11 cellular contexts compared by ENCODE assay signal in genomic region chr1:149635290-149635899, GRCh38. TPM values are rescaled to one million over a fixed set of nuclear protein-coding genes. Genes with fewer than 3 reads are reported as not detected.
DNase-seq lines count a peak whose midpoint lies in the region; ATAC-seq, FAIRE-seq and TF ChIP-seq lines count a peak whose summit lies in the region.
"Not testable (repeated sequence)": the region's sequence is repeated elsewhere in the genome, so short reads cannot be mapped to it uniquely, and the experiment has no call there.
"Had no signal": no experiment of that assay in that cellular context is flagged by ENCODE, and none has a peak within 500 bp of the region (broad histone marks: within the 10 kb centered on the region; RNA-seq: fewer than 3 reads in every experiment).

No MANE protein-coding gene starts in this region.

- TF ChIP-seq RAD21 in HepG2 (CRISPR knock-in tag; IDR thresholded peaks at IDR 0.05) = not testable (repeated sequence)

- H3K9ac ChIP-seq in HepG2 (ENCODE audit: insufficient read depth, low read depth, low read length) = not testable (repeated sequence)

- H3K36me3 ChIP-seq in HepG2 (replicated peaks in 1 of 2; ENCODE audit: control insufficient read depth in 1 of 2, insufficient read depth in 2 of 2, low read length in 2 of 2); tibial artery: not testable (repeated sequence)

- not testable (repeated sequence) for H3K9me3 ChIP-seq in CD4-positive, alpha-beta T cell (ENCODE audit: control insufficient read depth, low read length); HepG2 (ENCODE audit: low read length); tibial artery

- 2% methylated on average over 5 of the region's 10 CpGs for WGBS in HepG2 (ENCODE audit: low lambda C conversion rate)

- peak overlapping the region; percentile 93 for H3K27ac ChIP-seq in CD4-positive, alpha-beta T cell (ENCODE audit: low read depth, low read length)
- H3K27ac ChIP-seq in HepG2 (ENCODE audit: extremely low read length, insufficient read depth, low read length) = not testable (repeated sequence)
- peak overlapping the region; percentile 91 to 92 for H3K27ac ChIP-seq in tibial artery

- not testable (repeated sequence) for H3K9me3 Mint-ChIP-seq in CD4-positive, alpha-beta T cell; WTC11; activated T-helper 1 cell treated with anti-CD3 and anti-CD28 coated beads, Interleukin-12 subunit alpha, Interleukin-12 subunit beta, Interleukin-2, Interleukin-4 antibody, amounts not matched to agents 30 ng/mL and 10 ng/mL and 1 ng/mL, durations not matched to agents 14 hours and 24 hours and 36 hours

- peak in 5 of 10 experiments; percentile 22 to 53 (median 38) for DNase-seq in CD4-positive, alpha-beta T cell
- DNase-seq in NB4 (ENCODE audit: low read depth) (peak; percentile 29), retina (peak; percentile 3)
- not testable (repeated sequence) for DNase-seq in WTC11 (ENCODE audit: low spot score); activated T-helper 1 cell treated with anti-CD3 and anti-CD28 coated beads, Interleukin-12 subunit alpha, Interleukin-12 subunit beta, Interleukin-2, Interleukin-4 antibody, amounts not matched to agents 30 ng/mL and 10 ng/mL and 1 ng/mL, durations not matched to agents 14 hours and 24 hours and 36 hours (ENCODE audit: low spot score); HepG2 (ENCODE audit: low spot score); tibial artery
- DNase-seq in central memory CD4-positive, alpha-beta T cell = peak; percentile 55

- not testable (repeated sequence) for TF ChIP-seq EP300 in HepG2 (IDR thresholded peaks at IDR 0.05; ENCODE audit: low read depth in 2 of 2, low read length in 2 of 2); HepG2 (CRISPR knock-in tag; IDR thresholded peaks at IDR 0.05; ENCODE audit: borderline replicate concordance)

- not testable (repeated sequence) for H2AFZ ChIP-seq in HepG2 (ENCODE audit: low read length)

- not testable (repeated sequence) for TF ChIP-seq POLR2A in NB4 (IDR thresholded peaks at IDR 0.05; ENCODE audit: extremely low read depth, insufficient read length); HepG2 (IDR thresholded peaks at IDR 0.05; ENCODE audit: insufficient read depth in 1 of 2, low read depth in 2 of 2, low read length in 2 of 2)

- H3K4me3 Mint-ChIP-seq in CD4-positive, alpha-beta T cell = peak overlapping the region; percentile 95
- peak overlapping the region; percentile 92 for H3K4me3 Mint-ChIP-seq in WTC11
- peak overlapping the region; percentile 89 for H3K4me3 Mint-ChIP-seq in activated T-helper 1 cell treated with anti-CD3 and anti-CD28 coated beads, Interleukin-12 subunit alpha, Interleukin-12 subunit beta, Interleukin-2, Interleukin-4 antibody, amounts not matched to agents 30 ng/mL and 10 ng/mL and 1 ng/mL, durations not matched to agents 14 hours and 24 hours and 36 hours

- intact Hi-C loops in CD4-positive, alpha-beta T cell (cut with DNase I, micrococcal nuclease); activated T-helper 1 cell treated with anti-CD3 and anti-CD28 coated beads, Interleukin-12 subunit alpha, Interleukin-12 subunit beta, Interleukin-2, Interleukin-4 antibody, amounts not matched to agents 30 ng/mL and 10 ng/mL and 1 ng/mL, durations not matched to agents 14 hours and 24 hours and 36 hours (cut with micrococcal nuclease); HepG2 (cut with micrococcal nuclease; ENCODE audit: unreplicated experiment); tibial artery (cut with DNase I; ENCODE audit: low total_unique reads): not testable (repeated sequence)

- not testable (repeated sequence) for H3K79me2 ChIP-seq in HepG2 (ENCODE audit: insufficient read depth, low read length)

- not testable (repeated sequence) for H3K27me3 ChIP-seq in CD4-positive, alpha-beta T cell (ENCODE audit: control insufficient read depth, insufficient read depth, low read length); HepG2 (ENCODE audit: control insufficient read depth in 1 of 2, insufficient read depth in 2 of 2, low read length in 2 of 2); tibial artery

- H3K4me3 ChIP-seq in NB4 (ENCODE audit: low read depth, low read length); HepG2 (replicated peaks in 1 of 3; ENCODE audit: insufficient read depth in 1 of 3, low read depth in 2 of 3, low read length in 3 of 3); tibial artery: not testable (repeated sequence)

- ATAC-seq in CD4-positive, alpha-beta T cell (ENCODE audit: poor library complexity); WTC11; HepG2: not testable (repeated sequence)

- TF ChIP-seq CTCF in CD4-positive, alpha-beta T cell (IDR thresholded peaks at IDR 0.05); NB4 (IDR thresholded peaks at IDR 0.05; ENCODE audit: low read depth, low read length); WTC11 (IDR thresholded peaks at IDR 0.05); HepG2 (CRISPR knock-in tag; IDR thresholded peaks at IDR 0.05); tibial artery (IDR thresholded peaks at IDR 0.05): not testable (repeated sequence)

- H3K27me3 Mint-ChIP-seq in CD4-positive, alpha-beta T cell; WTC11 (ENCODE audit: low read depth); activated T-helper 1 cell treated with anti-CD3 and anti-CD28 coated beads, Interleukin-12 subunit alpha, Interleukin-12 subunit beta, Interleukin-2, Interleukin-4 antibody, amounts not matched to agents 30 ng/mL and 10 ng/mL and 1 ng/mL, durations not matched to agents 14 hours and 24 hours and 36 hours (ENCODE audit: insufficient read depth): not testable (repeated sequence)

- peak overlapping the region; percentile 96 for H3K27ac Mint-ChIP-seq in CD4-positive, alpha-beta T cell
- H3K27ac Mint-ChIP-seq in WTC11 = peak overlapping the region; percentile 100
- H3K27ac Mint-ChIP-seq in activated T-helper 1 cell treated with anti-CD3 and anti-CD28 coated beads, Interleukin-12 subunit alpha, Interleukin-12 subunit beta, Interleukin-2, Interleukin-4 antibody, amounts not matched to agents 30 ng/mL and 10 ng/mL and 1 ng/mL, durations not matched to agents 14 hours and 24 hours and 36 hours = peak overlapping the region; percentile 100

- peaks cover 15% of the 10 kb centered on the region for H3K36me3 Mint-ChIP-seq in CD4-positive, alpha-beta T cell (ENCODE audit: low read depth)
- not testable (repeated sequence) for H3K36me3 Mint-ChIP-seq in WTC11; activated T-helper 1 cell treated with anti-CD3 and anti-CD28 coated beads, Interleukin-12 subunit alpha, Interleukin-12 subunit beta, Interleukin-2, Interleukin-4 antibody, amounts not matched to agents 30 ng/mL and 10 ng/mL and 1 ng/mL, durations not matched to agents 14 hours and 24 hours and 36 hours (ENCODE audit: low read depth)

- in situ Hi-C loops in HepG2 (cut with HindIII; ENCODE audit: extremely low pct_ligation_motif_present, low pct_unique_long_range_greater_than_20kb) = not testable (repeated sequence)

- not testable (repeated sequence) for H3K4me1 ChIP-seq in HepG2 (ENCODE audit: insufficient read depth, low read length); tibial artery

- POLR2A ChIA-PET in CD4-positive, alpha-beta T cell (lab: Charles Lee); WTC11 (lab: Charles Lee); HepG2 (lab: Yijun Ruan, JAX): not testable (repeated sequence)

- not testable (repeated sequence) for H4K20me1 ChIP-seq in HepG2 (ENCODE audit: insufficient read depth, low read length)

- CTCF ChIA-PET in CD4-positive, alpha-beta T cell (lab: Charles Lee); WTC11 (lab: Charles Lee); HepG2 (lab: Yijun Ruan, JAX; ENCODE audit: low intra/inter-chr PET ratio, low total read pairs): not testable (repeated sequence)

- BruUV-seq in HepG2 (replicated peaks; lab: Mats Ljungman, UMichigan) = not testable (repeated sequence)

- peak overlapping the region; percentile 47 for H3K4me2 ChIP-seq in HepG2 (ENCODE audit: low read depth, low read length)

- not testable (repeated sequence) for FAIRE-seq in HepG2 (lab: Jason Lieb, UNC)

- peaks cover 48% of the 10 kb centered on the region for H3K4me1 Mint-ChIP-seq in CD4-positive, alpha-beta T cell (ENCODE audit: low read depth)
- peaks cover 24% of the 10 kb centered on the region for H3K4me1 Mint-ChIP-seq in WTC11
- H3K4me1 Mint-ChIP-seq in activated T-helper 1 cell treated with anti-CD3 and anti-CD28 coated beads, Interleukin-12 subunit alpha, Interleukin-12 subunit beta, Interleukin-2, Interleukin-4 antibody, amounts not matched to agents 30 ng/mL and 10 ng/mL and 1 ng/mL, durations not matched to agents 14 hours and 24 hours and 36 hours (ENCODE audit: low read depth) = peaks cover 18% of the 10 kb centered on the region

RNA-seq across cellular contexts. Expression of gene PPIAL4C, which starts 51.7 kb away (rescaled TPM):
- total RNA-seq in CD4-positive, alpha-beta T cell = not detected
- total RNA-seq in WTC11 (2021) (0.42 to 0.78 TPM (median 0.46 TPM) in 3 replicates), HepG2 (2016; rRNA removed; fragmentation: Illumina TruSeq; extraction: Trizol) (0.41 TPM in 1 of 2 replicates, not detected in the other)
- not detected in 2 replicates for total RNA-seq in activated T-helper 1 cell treated with anti-CD3 and anti-CD28 coated beads, Interleukin-12 subunit alpha, Interleukin-12 subunit beta, Interleukin-2, Interleukin-4 antibody, amounts not matched to agents 30 ng/mL and 10 ng/mL and 1 ng/mL, durations not matched to agents 14 hours and 24 hours and 36 hours
- total RNA-seq in HepG2 (2016; cell fraction: cytosol; rRNA removed; fragmentation: Illumina TruSeq; extraction: Trizol; ENCODE audit: low read depth) = not detected in 2 replicates
- not detected in 2 replicates for total RNA-seq in HepG2 (2016; cell fraction: insoluble cytoplasmic fraction; rRNA removed; fragmentation: Illumina TruSeq; extraction: Trizol)
- not detected in 2 replicates for total RNA-seq in HepG2 (2016; cell fraction: membrane; rRNA removed; fragmentation: Illumina TruSeq; extraction: Trizol)
- total RNA-seq in HepG2 (2016; cell fraction: nucleus; rRNA removed; fragmentation: Illumina TruSeq; extraction: Trizol) = not detected in 2 replicates
- not detected in 2 replicates for polyA plus RNA-seq in HepG2 (2011; rRNA removed)
- polyA plus RNA-seq in HepG2 (2011; cell fraction: cytosol; rRNA removed) = not detected in 2 replicates
- not detected in 2 replicates for polyA plus RNA-seq in HepG2 (2011; cell fraction: nucleus; rRNA removed)
- not detected in 2 replicates for polyA plus RNA-seq in HepG2 (2012)
- polyA plus RNA-seq in HepG2 (2016; cell fraction: cytosol; fragmentation: Illumina TruSeq; extraction: Trizol; ENCODE audit: low read depth) = not detected in 2 replicates
- not detected in 2 replicates for polyA plus RNA-seq in HepG2 (2016; cell fraction: insoluble cytoplasmic fraction; fragmentation: Illumina TruSeq; extraction: Trizol; ENCODE audit: low read depth)
- not detected in 2 replicates for polyA plus RNA-seq in HepG2 (2016; cell fraction: membrane; fragmentation: Illumina TruSeq; extraction: Trizol; ENCODE audit: low read depth)
- polyA plus RNA-seq in HepG2 (2016; cell fraction: nucleus; fragmentation: Illumina TruSeq; extraction: Trizol; ENCODE audit: insufficient read depth, low read depth) = not detected in 2 replicates
- polyA minus RNA-seq in HepG2 (2011; rRNA and poly(A)+ RNA removed; ENCODE audit: low replicate concordance) = not detected in 2 replicates
- polyA minus RNA-seq in HepG2 (2011; cell fraction: cytosol; rRNA and poly(A)+ RNA removed) = not detected in 2 replicates
- not detected in 2 replicates for polyA minus RNA-seq in HepG2 (2011; cell fraction: nucleus; rRNA and poly(A)+ RNA removed)
- total RNA-seq: bronchial epithelial cell, mesenteric fat pad, vagina had no signal
